18 cellular contexts compared by ENCODE assay signal in the genomic region with DNA sequence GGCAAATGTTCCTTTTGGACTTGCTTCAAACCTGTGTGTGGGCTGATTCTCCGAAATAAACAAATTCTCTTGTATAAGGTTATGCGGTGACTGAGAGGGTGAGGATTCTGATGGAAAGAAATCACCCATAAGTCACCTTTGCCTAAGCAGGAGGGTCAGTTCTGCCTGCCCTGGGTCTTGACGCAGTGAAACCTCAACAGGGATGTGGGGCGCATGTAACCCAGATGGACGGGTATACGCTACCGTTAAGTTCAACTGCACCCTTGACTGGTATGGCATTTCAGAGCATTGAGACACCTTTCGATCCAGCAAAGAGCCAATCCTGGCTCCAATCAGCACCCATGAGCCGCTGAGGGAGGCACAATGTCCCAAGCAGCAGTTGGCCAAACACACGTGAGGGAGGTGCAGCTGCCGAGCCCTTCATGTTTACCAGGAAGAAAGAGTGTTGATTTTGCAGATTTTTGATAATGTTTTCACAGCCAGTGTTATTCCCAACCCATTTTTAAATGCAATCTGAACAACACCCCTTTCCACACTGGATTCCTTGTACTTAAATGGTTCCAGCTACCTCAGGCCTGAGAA. TPM values are rescaled to one million over a fixed set of nuclear protein-coding genes. Genes with fewer than 3 reads are reported as not detected.
A peak's percentile ranks its signal among the peaks of the same experiment; 100 is the strongest.
DNase-seq lines count a peak whose midpoint lies in the region; ATAC-seq, FAIRE-seq and TF ChIP-seq lines count a peak whose summit lies in the region.
"Had no signal": no experiment of that assay in that cellular context is flagged by ENCODE, and none has a peak within 500 bp of the region (broad histone marks: within the 10 kb centered on the region; RNA-seq: fewer than 3 reads in every experiment).

No MANE protein-coding gene starts in this region.

- H3K4me2 ChIP-seq in H1 (ENCODE audit: insufficient read depth in 1 of 2, low read depth in 2 of 2, low read length in 2 of 2) = no peak overlapping the region

- H3K27me3 Mint-ChIP-seq in activated CD4-positive, alpha-beta memory T cell treated with anti-CD3 and anti-CD28 coated beads, Interleukin-2, amount 10 ng/mL, durations not matched to agents 7 days and 5 days = peaks cover 1% of the 10 kb centered on the region
- H3K27me3 Mint-ChIP-seq: activated naive CD4-positive, alpha-beta T cell treated with anti-CD3 and anti-CD28 coated beads, Interleukin-2, amount 50 U/mL, for 24 hours had no signal

- TF ChIP-seq CTCF in VCaP (conservative IDR thresholded peaks at IDR 0.05) = no peak
- no peak for TF ChIP-seq CTCF in H1 (IDR thresholded peaks at IDR 0.05; ENCODE audit: control extremely low read depth in 1 of 3, insufficient read depth in 1 of 3, low read depth in 1 of 3, low read length in 3 of 3)
- TF ChIP-seq CTCF in lung (IDR thresholded peaks at IDR 0.05; ENCODE audit: control extremely low read depth, extremely low read depth) = no peak

- CTCF ChIA-PET in H1 (lab: Charles Lee; ENCODE audit: partially characterized antibody) = interaction anchor here (1.2 to 1.3 kb wide), 2 partner anchors 18 to 150 kb away, joined by 3 to 5 read pairs; no protein-coding TSS in a partner anchor
- CTCF ChIA-PET in activated CD4-positive, alpha-beta memory T cell treated with anti-CD3 and anti-CD28 coated beads, Interleukin-2, amount 10 ng/mL, durations not matched to agents 7 days and 5 days (lab: Charles Lee) = no interaction called here

- no peak for FAIRE-seq in H1 (lab: Jason Lieb, UNC)

- TF ChIP-seq POLR2A in H1 (IDR thresholded peaks at IDR 0.05; ENCODE audit: control extremely low read depth in 1 of 2, low read depth in 2 of 2, low read length in 2 of 2) (no peak), erythroblast (IDR thresholded peaks at IDR 0.05; ENCODE audit: low read length) (no peak)

- peak overlapping the region; percentile 34; the same call in 1 of the 2 replicates for H3K27ac ChIP-seq in VCaP
- H3K27ac ChIP-seq in H1 (ENCODE audit: low read depth, low read length) = no peak overlapping the region
- peak overlapping the region; percentile 52 to 87 for H3K27ac ChIP-seq in lung (ENCODE audit: low read depth in 1 of 2, low read length in 1 of 2)
- H3K27ac ChIP-seq in temporal lobe (ENCODE audit: low read depth, low read length) = peak overlapping the region; percentile 32
- H3K27ac ChIP-seq: HL-60 had no signal

- no peak overlapping the region for H2BK20ac ChIP-seq in H1 (ENCODE audit: low read length)

- no peak for DNase-seq in H1 (ENCODE audit: low read depth in 1 of 2, low spot score in 2 of 2)
- no peak for DNase-seq in lung (ENCODE audit: low spot score)
- DNase-seq in activated CD4-positive, alpha-beta memory T cell treated with anti-CD3 and anti-CD28 coated beads, Interleukin-2, amount 10 ng/mL, durations not matched to agents 7 days and 5 days = no peak
- DNase-seq in erythroblast (lab: John Stamatoyannopoulos, UW) = no peak
- DNase-seq in CD1c-positive myeloid dendritic cell (ENCODE audit: extremely low spot score) = no peak
- DNase-seq: activated CD4-positive, alpha-beta T cell treated with anti-CD3 and anti-CD28 coated beads for 36 hours; activated T-cell treated with anti-CD3 and anti-CD28 coated beads for 4 hours; Kasumi-1; NCI-H2029; NCI-H774 had no signal

- no peak overlapping the region for H4K5ac ChIP-seq in H1 (ENCODE audit: insufficient read length, low read depth, low read length)

- no peak overlapping the region for H2BK120ac ChIP-seq in H1 (replicated peaks; ENCODE audit: low read depth, low read length)

- no peak overlapping the region for H2BK5ac ChIP-seq in H1 (ENCODE audit: low read depth, low read length)

- H3K36me3 ChIP-seq in H1 (ENCODE audit: control insufficient read depth in 2 of 4, insufficient read depth in 4 of 4, low read length in 3 of 4) (no peaks in the 10 kb centered on the region), lung (ENCODE audit: control insufficient read depth in 2 of 2, insufficient read depth in 2 of 2, low read length in 2 of 2) (no peaks in the 10 kb centered on the region)

- POLR2A ChIA-PET in H1 (lab: Charles Lee; ENCODE audit: partially characterized antibody) = no interaction called here
- POLR2A ChIA-PET in activated CD4-positive, alpha-beta memory T cell treated with anti-CD3 and anti-CD28 coated beads, Interleukin-2, amount 10 ng/mL, durations not matched to agents 7 days and 5 days (lab: Charles Lee) = no interaction called here

- H3K56ac ChIP-seq in H1 (replicated peaks; ENCODE audit: insufficient read length, low read depth, low read length) = no peak overlapping the region

- no peak overlapping the region for H3K27ac Mint-ChIP-seq in activated CD4-positive, alpha-beta memory T cell treated with anti-CD3 and anti-CD28 coated beads, Interleukin-2, amount 10 ng/mL, durations not matched to agents 7 days and 5 days
- H3K27ac Mint-ChIP-seq: activated CD4-positive, alpha-beta T cell treated with anti-CD3 and anti-CD28 coated beads for 36 hours; activated naive CD4-positive, alpha-beta T cell treated with anti-CD3 and anti-CD28 coated beads, Interleukin-2, amount 50 U/mL, for 24 hours had no signal

- no peak for ATAC-seq in lung (ENCODE audit: insufficient read depth, low FRiP score)
- ATAC-seq in HG02973 (IDR thresholded peaks at IDR 0.05; ENCODE audit: unreplicated experiment) = no peak

- H3K79me2 ChIP-seq in H1 (ENCODE audit: control insufficient read depth in 1 of 2, insufficient read depth in 2 of 2, low read length in 2 of 2) = peaks cover 0 to 62% of the 10 kb centered on the region in 2 experiments; a peak in 3 of 4 replicates

- H2BK15ac ChIP-seq in H1 (ENCODE audit: low read length) = no peak overlapping the region

- WGBS in H1 (ENCODE audit: extremely low coverage in 1 of 2, insufficient coverage in 1 of 2, insufficient read length in 1 of 2, insufficient replicate concordance in 2 of 2, low coverage in 1 of 2, low lambda C conversion rate in 2 of 2, missing lambda C conversion rate in 1 of 2), 2 experiments = 90% methylated on average over 11 of the region's 11 CpGs; no CpG with 5 or more reads in 1 of the 2 experiments
- 80 to 92% methylated on average over 11 of the region's 11 CpGs for WGBS in lung, 2 donors

- no peak overlapping the region for H3K4ac ChIP-seq in H1 (replicated peaks; ENCODE audit: insufficient read length, low read depth, low read length)

- H3K27me3 ChIP-seq in H1 (replicated peaks in 1 of 4; ENCODE audit: control insufficient read depth in 3 of 4, extremely low read depth in 1 of 4, insufficient read depth in 3 of 4, low read length in 3 of 4) = no peaks in the 10 kb centered on the region
- no peaks in the 10 kb centered on the region for H3K27me3 ChIP-seq in lung (ENCODE audit: control insufficient read depth, insufficient read depth)

- no peak for TF ChIP-seq RAD21 in H1 (IDR thresholded peaks at IDR 0.05 in 1 of 2, conservative IDR thresholded peaks at IDR 0.05 in 1 of 2; ENCODE audit: low read depth in 2 of 2, low read length in 2 of 2)

- peak overlapping the region in 1 of 4 experiments; percentile 4; a peak in 1 of 7 replicates for H3K9ac ChIP-seq in H1 (replicated peaks in 1 of 4; ENCODE audit: extremely low read depth in 1 of 4, low read depth in 3 of 4, low read length in 3 of 4)

- H3K4me3 Mint-ChIP-seq in activated CD4-positive, alpha-beta memory T cell treated with anti-CD3 and anti-CD28 coated beads, Interleukin-2, amount 10 ng/mL, durations not matched to agents 7 days and 5 days = no peak overlapping the region
- H3K4me3 Mint-ChIP-seq: activated CD4-positive, alpha-beta T cell treated with anti-CD3 and anti-CD28 coated beads for 36 hours; activated naive CD4-positive, alpha-beta T cell treated with anti-CD3 and anti-CD28 coated beads, Interleukin-2, amount 50 U/mL, for 24 hours; central memory CD8-positive, alpha-beta T cell; neural crest cell had no signal

- H4K8ac ChIP-seq in H1 (ENCODE audit: extremely low read depth, insufficient read depth, low read length) = no peak overlapping the region

- H3K9me3 ChIP-seq in H1 (ENCODE audit: insufficient read depth in 2 of 2, low read depth in 1 of 2, low read length in 1 of 2) = no peaks in the 10 kb centered on the region
- H3K9me3 ChIP-seq in lung (ENCODE audit: control insufficient read depth in 2 of 2, insufficient read depth in 1 of 2, low read length in 1 of 2) = no peaks in the 10 kb centered on the region

- H2AFZ ChIP-seq in H1 (ENCODE audit: low read length) = no peak overlapping the region

- peak overlapping the region; percentile 3; the same call in 1 of the 2 replicates for H2BK12ac ChIP-seq in H1 (ENCODE audit: low read depth, low read length)

- no peaks in the 10 kb centered on the region for H3K36me3 Mint-ChIP-seq in activated CD4-positive, alpha-beta memory T cell treated with anti-CD3 and anti-CD28 coated beads, Interleukin-2, amount 10 ng/mL, durations not matched to agents 7 days and 5 days (ENCODE audit: low read depth)
- H3K36me3 Mint-ChIP-seq: activated naive CD4-positive, alpha-beta T cell treated with anti-CD3 and anti-CD28 coated beads, Interleukin-2, amount 50 U/mL, for 24 hours had no signal

- H3K4me1 ChIP-seq in H1 (replicated peaks in 1 of 4; ENCODE audit: control insufficient read depth in 3 of 4, insufficient read depth in 4 of 4, low read length in 3 of 4) (peaks cover 0 to 12% (median 3%) of the 10 kb centered on the region in 4 experiments; a peak in 6 of 7 replicates), lung (ENCODE audit: control insufficient read depth in 2 of 2, insufficient read depth in 2 of 2, low read length in 2 of 2) (peaks cover 24 to 58% of the 10 kb centered on the region in 2 donors)

- H3K79me1 ChIP-seq in H1 (ENCODE audit: low read depth, low read length) = peaks cover 4% of the 10 kb centered on the region; the same call in 1 of the 2 replicates

- H3K18ac ChIP-seq in H1 (ENCODE audit: extremely low read depth, low read length) = no peak overlapping the region

- H4K91ac ChIP-seq in H1 (replicated peaks; ENCODE audit: insufficient read length, low read length) = no peak overlapping the region

- H3K23me2 ChIP-seq in H1 (ENCODE audit: low read depth, low read length) = no peaks in the 10 kb centered on the region

- TF ChIP-seq EP300 in H1 (IDR thresholded peaks at IDR 0.05; ENCODE audit: borderline replicate concordance in 1 of 2, low read depth in 2 of 2, low read length in 2 of 2) = no peak

- no peak overlapping the region for H2AK5ac ChIP-seq in H1 (ENCODE audit: low read depth, low read length)

- H3K14ac ChIP-seq in H1 (ENCODE audit: insufficient read length) = no peak overlapping the region

- no peaks in the 10 kb centered on the region for H3K9me3 Mint-ChIP-seq in activated CD4-positive, alpha-beta memory T cell treated with anti-CD3 and anti-CD28 coated beads, Interleukin-2, amount 10 ng/mL, durations not matched to agents 7 days and 5 days
- H3K9me3 Mint-ChIP-seq: activated naive CD4-positive, alpha-beta T cell treated with anti-CD3 and anti-CD28 coated beads, Interleukin-2, amount 50 U/mL, for 24 hours; central memory CD8-positive, alpha-beta T cell; neural crest cell had no signal

- H3K4me3 ChIP-seq in H1 (ENCODE audit: extremely low read depth in 1 of 4, insufficient read depth in 2 of 4, low read depth in 3 of 4, low read length in 4 of 4) = no peak overlapping the region
- no peak overlapping the region for H3K4me3 ChIP-seq in lung
- H3K4me3 ChIP-seq: skin epidermis had no signal

- H3K4me1 Mint-ChIP-seq in activated CD4-positive, alpha-beta memory T cell treated with anti-CD3 and anti-CD28 coated beads, Interleukin-2, amount 10 ng/mL, durations not matched to agents 7 days and 5 days = peaks cover 4% of the 10 kb centered on the region
- H3K4me1 Mint-ChIP-seq: activated naive CD4-positive, alpha-beta T cell treated with anti-CD3 and anti-CD28 coated beads, Interleukin-2, amount 50 U/mL, for 24 hours; central memory CD8-positive, alpha-beta T cell had no signal

- H3K23ac ChIP-seq in H1 (ENCODE audit: insufficient read length) = no peak overlapping the region

- peaks cover 0 to 3% of the 10 kb centered on the region in 2 experiments for H4K20me1 ChIP-seq in H1 (replicated peaks in 1 of 2; ENCODE audit: control insufficient read depth in 1 of 2, insufficient read depth in 2 of 2, low read length in 2 of 2)

RNA-seq across cellular contexts. Expression of a gene that starts 48.1 kb away (rescaled TPM):
- 35.0 and 36.3 TPM in 2 replicates for total RNA-seq in H1 (2021; fragmentation: NEBNext Ultra II Directional; extraction: Animal tissue kit (Norgen Biotek cat#: 25700))
- polyA plus RNA-seq in H1 (2011; rRNA removed) = 16.0 and 17.5 TPM in 2 replicates
- 17.4 TPM for polyA plus RNA-seq in H1 (2011; cell fraction: cytosol; rRNA removed)
- polyA plus RNA-seq in H1 (2011; cell fraction: nucleus; rRNA removed) = 38.7 TPM
- 17.4 to 23.9 TPM (median 20.8 TPM) in 4 replicates for polyA plus RNA-seq in H1 (2012, experiment 1 of 2)
- 2.6 TPM for polyA plus RNA-seq in H1 (2012, experiment 2 of 2)
- 14.4 TPM for polyA plus RNA-seq in H1 (2013, experiment 1 of 2)
- polyA plus RNA-seq in H1 (2013, experiment 2 of 2) = 13.5 TPM
- polyA minus RNA-seq in H1 (2011; rRNA and poly(A)+ RNA removed) = 46.4 and 54.3 TPM in 2 replicates
- polyA minus RNA-seq in H1 (2011; cell fraction: cytosol; rRNA and poly(A)+ RNA removed) = 19.2 TPM
- 61.9 TPM for polyA minus RNA-seq in H1 (2011; cell fraction: nucleus; rRNA and poly(A)+ RNA removed)
- 10 to 100 TPM; 68.5 to 68.9 TPM for total RNA-seq in lung
- 10 to 100 TPM; 13.1 to 19.4 TPM for polyA plus RNA-seq in lung
- 101 TPM for total RNA-seq in temporal lobe
- under 1 TPM; 0.58 to 0.90 TPM for total RNA-seq in activated CD4-positive, alpha-beta memory T cell treated with anti-CD3 and anti-CD28 coated beads, Interleukin-2, amount 10 ng/mL, durations not matched to agents 7 days and 5 days

Comparison
In these comparisons a context has a peak if more than half of its experiments do, and no peak if none do; other contexts are left out.
1. RNA of a gene that starts 48.1 kb away (total RNA-seq): 101 TPM in temporal lobe (single experiment), 68.5 to 68.9 TPM in lung and 35.0 to 36.3 TPM in H1; 0.58 to 0.90 TPM in activated CD4-positive, alpha-beta memory T cell treated with anti-CD3 and anti-CD28 coated beads, Interleukin-2, amount 10 ng/mL, durations not matched to agents 7 days and 5 days; every median in the first group is over 10 times any median in the second.